17 cellular contexts compared by ENCODE assay signal in genomic region chr9:76877961-76878360, GRCh38. TPM values are rescaled to one million over a fixed set of nuclear protein-coding genes. Genes with fewer than 3 reads are reported as not detected.
DNase-seq lines count a peak whose midpoint lies in the region; ATAC-seq and TF ChIP-seq lines count a peak whose summit lies in the region.
"Had no signal": no experiment of that assay in that cellular context is flagged by ENCODE, and none has a peak within 500 bp of the region (broad histone marks: within the 10 kb centered on the region; RNA-seq: fewer than 3 reads in every experiment).

No MANE protein-coding gene starts in this region.

- H3K27ac ChIP-seq in VCaP = peak overlapping the region; percentile 74
- peak overlapping the region; percentile 90 to 100 (median 92) for H3K27ac ChIP-seq in gastroesophageal sphincter
- peak overlapping the region; percentile 77 to 95 (median 87) for H3K27ac ChIP-seq in sigmoid colon
- peak overlapping the region; percentile 93 to 95 for H3K27ac ChIP-seq in aorta (ENCODE audit: low read depth in 1 of 2, low read length in 2 of 2)
- H3K27ac ChIP-seq: BLaER1, HL-60, SJSA1 had no signal

- H3K27me3 ChIP-seq in gastroesophageal sphincter (no peaks in the 10 kb centered on the region), sigmoid colon (no peaks in the 10 kb centered on the region), aorta (ENCODE audit: control insufficient read depth in 1 of 2, insufficient read depth in 2 of 2, low read length in 1 of 2) (no peaks in the 10 kb centered on the region)
- H3K27me3 ChIP-seq: BLaER1, SJSA1 had no signal

- H3K9me3 ChIP-seq in gastroesophageal sphincter = no peaks in the 10 kb centered on the region
- H3K9me3 ChIP-seq in sigmoid colon = no peaks in the 10 kb centered on the region
- no peaks in the 10 kb centered on the region for H3K9me3 ChIP-seq in aorta (ENCODE audit: control insufficient read depth, low read length)
- H3K9me3 ChIP-seq: BLaER1, HAP-1, SJSA1 had no signal

- DNase-seq in sigmoid colon (no peak), aorta (no peak), AG08396 (ENCODE audit: low spot score) (no peak)
- no peak for DNase-seq in stimulated activated naive CD8-positive, alpha-beta T cell treated with anti-CD3 and anti-CD28 coated beads, Interleukin-15, amount 100 ng/mL, for 72 hours
- DNase-seq: DMS 273 treated with DMSO at 0.1 percent for 48 hours, NCI-H1436 treated with DMSO at 0.1 percent for 48 hours, NCI-H2081, NCI-H69, PC-3 had no signal

- TF ChIP-seq POLR2A in gastroesophageal sphincter (IDR thresholded peaks at IDR 0.05) (no peak), sigmoid colon (IDR thresholded peaks at IDR 0.05) (no peak)

- peak overlapping the region in 1 of 2 donors; percentile 29 for H3K27ac Mint-ChIP-seq in stimulated activated naive CD8-positive, alpha-beta T cell treated with anti-CD3 and anti-CD28 coated beads, Interleukin-15, amount 100 ng/mL, for 72 hours

- H3K36me3 ChIP-seq in gastroesophageal sphincter = no peaks in the 10 kb centered on the region
- no peaks in the 10 kb centered on the region for H3K36me3 ChIP-seq in sigmoid colon
- no peaks in the 10 kb centered on the region for H3K36me3 ChIP-seq in aorta (ENCODE audit: control insufficient read depth in 1 of 2, insufficient read depth in 2 of 2, low read length in 1 of 2)
- H3K36me3 ChIP-seq: BLaER1, HAP-1, SJSA1 had no signal

- no peak overlapping the region for H3K4me3 Mint-ChIP-seq in stimulated activated naive CD8-positive, alpha-beta T cell treated with anti-CD3 and anti-CD28 coated beads, Interleukin-15, amount 100 ng/mL, for 72 hours

- no peaks in the 10 kb centered on the region for H3K4me1 Mint-ChIP-seq in stimulated activated naive CD8-positive, alpha-beta T cell treated with anti-CD3 and anti-CD28 coated beads, Interleukin-15, amount 100 ng/mL, for 72 hours

- H3K27me3 Mint-ChIP-seq in stimulated activated naive CD8-positive, alpha-beta T cell treated with anti-CD3 and anti-CD28 coated beads, Interleukin-15, amount 100 ng/mL, for 72 hours = no peaks in the 10 kb centered on the region

- intact Hi-C loops in sigmoid colon (cut with DNase I) (no loop called here), aorta (cut with DNase I) (loop anchor here in 1 of 2 donors (5.0 kb wide), 1 partner anchor 34 kb away; no protein-coding TSS in a partner anchor)

- no peaks in the 10 kb centered on the region for H3K9me3 Mint-ChIP-seq in stimulated activated naive CD8-positive, alpha-beta T cell treated with anti-CD3 and anti-CD28 coated beads, Interleukin-15, amount 100 ng/mL, for 72 hours

- H3K4me1 ChIP-seq in gastroesophageal sphincter = peaks cover 11 to 87% (median 22%) of the 10 kb centered on the region in 3 donors
- H3K4me1 ChIP-seq in sigmoid colon = peaks cover 0 to 63% (median 60%) of the 10 kb centered on the region in 4 donors
- H3K4me1 ChIP-seq in aorta (ENCODE audit: control insufficient read depth in 1 of 2, insufficient read depth in 2 of 2, low read length in 2 of 2) = peaks cover 12 to 20% of the 10 kb centered on the region in 2 donors
- H3K4me1 ChIP-seq: BLaER1, HAP-1, SJSA1 had no signal

- TF ChIP-seq EP300 in gastroesophageal sphincter (IDR thresholded peaks at IDR 0.05) (no peak), sigmoid colon (IDR thresholded peaks at IDR 0.05) (no peak)

- TF ChIP-seq CTCF in VCaP (conservative IDR thresholded peaks at IDR 0.05) = no peak
- no peak for TF ChIP-seq CTCF in gastroesophageal sphincter (IDR thresholded peaks at IDR 0.05)
- no peak for TF ChIP-seq CTCF in sigmoid colon (IDR thresholded peaks at IDR 0.05)

- no peak for ATAC-seq in gastroesophageal sphincter
- ATAC-seq in aorta (ENCODE audit: low FRiP score) = no peak
- no peak for ATAC-seq in stimulated activated naive CD8-positive, alpha-beta T cell treated with anti-CD3 and anti-CD28 coated beads, Interleukin-15, amount 100 ng/mL, for 72 hours
- no peak for ATAC-seq in GM21515 (IDR thresholded peaks at IDR 0.05; ENCODE audit: unreplicated experiment)
- no peak for ATAC-seq in HG03039 (IDR thresholded peaks at IDR 0.05; ENCODE audit: unreplicated experiment)
- ATAC-seq: PC-3 had no signal

- H3K4me3 ChIP-seq in gastroesophageal sphincter (no peak overlapping the region), sigmoid colon (no peak overlapping the region), aorta (ENCODE audit: low read length in 2 of 2) (no peak overlapping the region)
- H3K4me3 ChIP-seq: BLaER1, HAP-1, SJSA1 had no signal

RNA-seq across cellular contexts. Expression of gene PRUNE2, which starts 28.0 kb away (rescaled TPM):
- total RNA-seq in gastroesophageal sphincter (100 to 1,000 TPM; 561 to 930 (median 763) TPM), sigmoid colon (100 to 1,000 TPM; 440 to 536 (median 490) TPM), aorta (100 to 1,000 TPM; 304 to 558 TPM)
- polyA plus RNA-seq in sigmoid colon (10 to 100 TPM in 1 of 3 donors, 1 to 10 TPM in 2; 7.4 to 32.2 (median 8.4) TPM), aorta (10 to 100 TPM; 38.1 to 92.9 TPM)
- total RNA-seq: PC-3 had no signal
